In genomic region chr6:45185403-45186251, GRCh38 we compare ENCODE assay signal across 21 cellular contexts.
A peak's percentile ranks its signal among the peaks of the same experiment; 100 is the strongest.
DNase-seq lines count a peak whose midpoint lies in the region; ATAC-seq and TF ChIP-seq lines count a peak whose summit lies in the region.
"Had no signal": no experiment of that assay in that cellular context is flagged by ENCODE, and none has a peak within 500 bp of the region (broad histone marks: within the 10 kb centered on the region; RNA-seq: fewer than 3 reads in every experiment).

No MANE protein-coding gene starts in this region.

- peak overlapping the region; percentile 49 for H3K27ac Mint-ChIP-seq in activated T-cell treated with anti-CD3 and anti-CD28 coated beads, Interleukin-2, amount 50 U/mL, for 24 hours
- H3K27ac Mint-ChIP-seq in osteocyte (ENCODE audit: unreplicated experiment) = peak overlapping the region; percentile 43
- H3K27ac Mint-ChIP-seq: CD4-positive, alpha-beta T cell had no signal

- peaks cover 41% of the 10 kb centered on the region for H3K4me1 Mint-ChIP-seq in activated T-cell treated with anti-CD3 and anti-CD28 coated beads, Interleukin-2, amount 50 U/mL, for 24 hours (ENCODE audit: low read depth)
- peaks cover 7% of the 10 kb centered on the region for H3K4me1 Mint-ChIP-seq in osteocyte (ENCODE audit: unreplicated experiment)

- no peaks in the 10 kb centered on the region for H3K9me3 Mint-ChIP-seq in activated T-cell treated with anti-CD3 and anti-CD28 coated beads, Interleukin-2, amount 50 U/mL, for 24 hours
- H3K9me3 Mint-ChIP-seq in osteocyte (ENCODE audit: unreplicated experiment) = peaks cover 3% of the 10 kb centered on the region

- no peak overlapping the region for H3K4me3 Mint-ChIP-seq in activated T-cell treated with anti-CD3 and anti-CD28 coated beads, Interleukin-2, amount 50 U/mL, for 24 hours
- no peak overlapping the region for H3K4me3 Mint-ChIP-seq in osteocyte (ENCODE audit: unreplicated experiment)
- H3K4me3 Mint-ChIP-seq: CD4-positive, alpha-beta T cell had no signal

- H3K9me3 ChIP-seq in thyroid gland = no peaks in the 10 kb centered on the region
- H3K9me3 ChIP-seq: breast epithelium, SJCRH30 had no signal

- H3K4me3 ChIP-seq in NB4 (ENCODE audit: low read depth, low read length) (no peak overlapping the region), thyroid gland (replicated peaks in 1 of 3) (no peak overlapping the region)
- H3K4me3 ChIP-seq: breast epithelium, dorsolateral prefrontal cortex, hepatocyte, SJCRH30 had no signal

- WGBS in thyroid gland, 2 donors = 93 to 95% methylated on average over 2 of the region's 2 CpGs

- intact Hi-C loops in thyroid gland (cut with DNase I) = no loop called here

- H3K27ac ChIP-seq in thyroid gland = no peak overlapping the region
- H3K27ac ChIP-seq: breast epithelium, dorsolateral prefrontal cortex, hepatocyte, SJCRH30 had no signal

- no peaks in the 10 kb centered on the region for H3K27me3 ChIP-seq in thyroid gland
- H3K27me3 ChIP-seq: breast epithelium, dorsolateral prefrontal cortex, hepatocyte, SJCRH30 had no signal

- no peak for DNase-seq in activated T-cell treated with anti-CD3 and anti-CD28 coated beads, Interleukin-2, amount 50 U/mL, for 24 hours
- DNase-seq in activated T-cell treated with anti-CD3 and anti-CD28 coated beads, Interleukin-2, amount 50 U/mL, for 48 hours = no peak
- DNase-seq in NB4 (ENCODE audit: low read depth) = peak; percentile 12
- DNase-seq in astrocyte of the hippocampus (ENCODE audit: low read depth, low spot score) = peak; percentile 11
- no peak for DNase-seq in osteocyte (ENCODE audit: extremely low spot score, unreplicated experiment)
- DNase-seq in NCI-H510A treated with DMSO at 0.1 percent for 48 hours (lab: John Stamatoyannopoulos, UW) = no peak
- no peak for DNase-seq in thyroid gland
- DNase-seq: ACHN; activated CD4-positive, alpha-beta T cell treated with anti-CD3 and anti-CD28 coated beads for 4 hours; activated effector memory CD4-positive, alpha-beta T cell treated with anti-CD3 and anti-CD28 coated beads, Interleukin-2, amount 50 U/mL, for 16 hours; CD4-positive, alpha-beta T cell; dorsolateral prefrontal cortex; kidney glomerular epithelial cell; mesenchymal stem cell; NCI-H187; NCI-H446 treated with DMSO at 0.1 percent for 48 hours; SJCRH30; T1000 had no signal

- H3K36me3 ChIP-seq in thyroid gland = no peaks in the 10 kb centered on the region
- H3K36me3 ChIP-seq: breast epithelium, SJCRH30 had no signal

- H3K4me1 ChIP-seq in thyroid gland = no peaks in the 10 kb centered on the region
- H3K4me1 ChIP-seq: breast epithelium had no signal

- H3K36me3 Mint-ChIP-seq in activated T-cell treated with anti-CD3 and anti-CD28 coated beads, Interleukin-2, amount 50 U/mL, for 24 hours (ENCODE audit: low read depth) = peaks cover 10% of the 10 kb centered on the region
- no peaks in the 10 kb centered on the region for H3K36me3 Mint-ChIP-seq in osteocyte (ENCODE audit: unreplicated experiment)

- no peaks in the 10 kb centered on the region for H3K27me3 Mint-ChIP-seq in activated T-cell treated with anti-CD3 and anti-CD28 coated beads, Interleukin-2, amount 50 U/mL, for 24 hours
- H3K27me3 Mint-ChIP-seq in osteocyte (ENCODE audit: unreplicated experiment) = no peaks in the 10 kb centered on the region
- H3K27me3 Mint-ChIP-seq: CD4-positive, alpha-beta T cell had no signal

- TF ChIP-seq CTCF in NB4 (IDR thresholded peaks at IDR 0.05; ENCODE audit: low read depth, low read length) (no peak), osteocyte (IDR thresholded peaks at IDR 0.05) (no peak), thyroid gland (IDR thresholded peaks at IDR 0.05) (no peak)

- ATAC-seq in HG02642 (IDR thresholded peaks at IDR 0.05; ENCODE audit: poor library complexity, unreplicated experiment) = no peak

- TF ChIP-seq POLR2A in NB4 (IDR thresholded peaks at IDR 0.05; ENCODE audit: extremely low read depth, insufficient read length) = no peak
- TF ChIP-seq POLR2A in thyroid gland (IDR thresholded peaks at IDR 0.05) = no peak

Comparison
In these comparisons a context has a peak if more than half of its experiments do, and no peak if none do; other contexts are left out.
1. DNase-seq: peak in NB4 (single experiment) and astrocyte of the hippocampus (single experiment); none in activated T-cell treated with anti-CD3 and anti-CD28 coated beads, Interleukin-2, amount 50 U/mL, for 24 hours (single experiment), activated T-cell treated with anti-CD3 and anti-CD28 coated beads, Interleukin-2, amount 50 U/mL, for 48 hours (0 of 2), osteocyte (single experiment), NCI-H510A treated with DMSO at 0.1 percent for 48 hours (single experiment) and thyroid gland (0 of 2).